ENCODE assay signal across 25 cellular contexts in genomic region chr1:2810281-2810680, GRCh38. TPM values are rescaled to one million over a fixed set of nuclear protein-coding genes. Genes with fewer than 3 reads are reported as not detected.
DNase-seq lines count a peak whose midpoint lies in the region; ATAC-seq, FAIRE-seq and TF ChIP-seq lines count a peak whose summit lies in the region.
"Had no signal": no experiment of that assay in that cellular context is flagged by ENCODE, and none has a peak within 500 bp of the region (broad histone marks: within the 10 kb centered on the region; RNA-seq: fewer than 3 reads in every experiment).

No MANE protein-coding gene starts in this region.

- no peaks in the 10 kb centered on the region for H3K79me2 ChIP-seq in HepG2 (ENCODE audit: insufficient read depth, low read length)

- no peak overlapping the region for H3K4ac ChIP-seq in mesenchymal stem cell (ENCODE audit: low read depth in 1 of 2, low read length in 2 of 2)

- H3K4me1 Mint-ChIP-seq in activated CD8-positive, alpha-beta T cell treated with anti-CD3 and anti-CD28 coated beads for 36 hours (ENCODE audit: low read depth), result no peaks in the 10 kb centered on the region
- H3K4me1 Mint-ChIP-seq: CD14-positive monocyte; CD4-positive, alpha-beta memory T cell; CD4-positive, CD25-positive, alpha-beta regulatory T cell; CD8-positive, alpha-beta memory T cell had no signal

- H3K18ac ChIP-seq in mesenchymal stem cell (ENCODE audit: low read depth in 1 of 2, low read length in 2 of 2), result no peak overlapping the region

- H3K4me2 ChIP-seq in HepG2 (ENCODE audit: low read depth, low read length) (no peak overlapping the region), mesenchymal stem cell (ENCODE audit: low read length, poor library complexity, severe bottlenecking) (no peak overlapping the region)

- no peaks in the 10 kb centered on the region for H3K36me3 ChIP-seq in HepG2 (replicated peaks in 1 of 2; ENCODE audit: control insufficient read depth in 1 of 2, insufficient read depth in 2 of 2, low read length in 2 of 2)
- H3K36me3 ChIP-seq in right lobe of liver, result no peaks in the 10 kb centered on the region
- no peaks in the 10 kb centered on the region for H3K36me3 ChIP-seq in mesenchymal stem cell (ENCODE audit: control insufficient read depth in 1 of 2, insufficient read depth in 2 of 2, low read depth in 1 of 2, low read length in 2 of 2)
- H3K36me3 ChIP-seq in upper lobe of right lung, result no peaks in the 10 kb centered on the region
- H3K36me3 ChIP-seq: BE2C, BLaER1 had no signal

- no peak overlapping the region for H3K4me3 Mint-ChIP-seq in activated CD8-positive, alpha-beta T cell treated with anti-CD3 and anti-CD28 coated beads for 36 hours
- H3K4me3 Mint-ChIP-seq: CD14-positive monocyte; CD4-positive, alpha-beta memory T cell; CD4-positive, CD25-positive, alpha-beta regulatory T cell; CD8-positive, alpha-beta memory T cell had no signal

- ATAC-seq in HepG2 (no peak; the same call in 2 of the 3 replicates), right lobe of liver (no peak), upper lobe of right lung (peak; percentile 3), esophagus mucosa (no peak)
- no peak for ATAC-seq in activated CD8-positive, alpha-beta T cell treated with anti-CD3 and anti-CD28 coated beads for 36 hours

- in situ Hi-C loops in HepG2 (cut with HindIII; ENCODE audit: extremely low pct_ligation_motif_present, low pct_unique_long_range_greater_than_20kb), result no loop called here

- no peak for FAIRE-seq in HepG2 (lab: Jason Lieb, UNC)
- FAIRE-seq: A204.1, G401.6, GM12891, GM19239 had no signal

- WGBS in HepG2 (ENCODE audit: low lambda C conversion rate), result 75% methylated on average over 10 of the region's 15 CpGs
- 63% methylated on average over 2 of the region's 15 CpGs for WGBS in right lobe of liver (ENCODE audit: insufficient coverage, low coverage, low lambda C conversion rate, missing lambda C conversion rate)
- WGBS in mesenchymal stem cell, result 77% methylated on average over 15 of the region's 15 CpGs

- H2BK12ac ChIP-seq in mesenchymal stem cell (ENCODE audit: low read length in 2 of 2), result no peak overlapping the region

- peak overlapping the region; percentile 48 for H2BK15ac ChIP-seq in mesenchymal stem cell (ENCODE audit: low read depth, poor library complexity, severe bottlenecking)

- peaks cover 12 to 54% of the 10 kb centered on the region in 2 experiments; a peak in 4 of 5 replicates for H3K27me3 ChIP-seq in HepG2 (ENCODE audit: control insufficient read depth in 1 of 2, insufficient read depth in 2 of 2, low read length in 2 of 2)
- no peaks in the 10 kb centered on the region for H3K27me3 ChIP-seq in right lobe of liver
- peaks cover 0 to 5% of the 10 kb centered on the region in 2 experiments for H3K27me3 ChIP-seq in mesenchymal stem cell (ENCODE audit: control insufficient read depth in 1 of 2, insufficient read depth in 1 of 2, low read length in 2 of 2)
- peaks cover 11% of the 10 kb centered on the region for H3K27me3 ChIP-seq in upper lobe of right lung
- H3K27me3 ChIP-seq: BLaER1 had no signal

- no peak overlapping the region for H2AK5ac ChIP-seq in mesenchymal stem cell (ENCODE audit: low read length, severe bottlenecking)

- no peak for DNase-seq in HepG2 (ENCODE audit: low spot score)
- DNase-seq in right lobe of liver, result no peak
- DNase-seq in mesenchymal stem cell, result no peak
- no peak for DNase-seq in upper lobe of right lung
- DNase-seq in activated CD8-positive, alpha-beta T cell treated with anti-CD3 and anti-CD28 coated beads for 36 hours, result no peak
- DNase-seq: 8988T; ACHN; BE2C; C1 segment of cervical spinal cord; CD4-positive, alpha-beta memory T cell; CD4-positive, CD25-positive, alpha-beta regulatory T cell; CD8-positive, alpha-beta memory T cell; COR-L47; DMS 273 treated with DMSO at 0.1 percent for 48 hours; DMS153; DMS53; DMS79 treated with DMSO at 0.1 percent for 48 hours; GF-D8 had no signal

- CTCF ChIA-PET in HepG2 (lab: Yijun Ruan, JAX; ENCODE audit: low intra/inter-chr PET ratio, low total read pairs), result no interaction called here
- CTCF ChIA-PET in activated CD8-positive, alpha-beta T cell treated with anti-CD3 and anti-CD28 coated beads for 36 hours (lab: Charles Lee), result no interaction called here

- H3K27me3 Mint-ChIP-seq in activated CD8-positive, alpha-beta T cell treated with anti-CD3 and anti-CD28 coated beads for 36 hours, result peaks cover 2% of the 10 kb centered on the region
- H3K27me3 Mint-ChIP-seq: CD4-positive, CD25-positive, alpha-beta regulatory T cell had no signal

- H3K27ac ChIP-seq in HepG2 (ENCODE audit: extremely low read length, insufficient read depth, low read length), result no peak overlapping the region
- no peak overlapping the region for H3K27ac ChIP-seq in right lobe of liver
- no peak overlapping the region for H3K27ac ChIP-seq in mesenchymal stem cell (ENCODE audit: low read length, poor library complexity, severe bottlenecking)
- H3K27ac ChIP-seq in upper lobe of right lung, result no peak overlapping the region

- H3K79me1 ChIP-seq in mesenchymal stem cell (replicated peaks; ENCODE audit: low read length, poor library complexity, severe bottlenecking), result no peaks in the 10 kb centered on the region

- H2AFZ ChIP-seq in HepG2 (ENCODE audit: low read length), result no peak overlapping the region
- H2AFZ ChIP-seq in mesenchymal stem cell (ENCODE audit: low read depth, low read length), result no peak overlapping the region

- no peaks in the 10 kb centered on the region; the same call in 1 of the 2 replicates for H3K9me3 ChIP-seq in HepG2 (ENCODE audit: low read length)
- no peaks in the 10 kb centered on the region for H3K9me3 ChIP-seq in right lobe of liver
- no peaks in the 10 kb centered on the region for H3K9me3 ChIP-seq in mesenchymal stem cell (ENCODE audit: control insufficient read depth, low read length)
- no peaks in the 10 kb centered on the region for H3K9me3 ChIP-seq in upper lobe of right lung
- H3K9me3 ChIP-seq: BE2C had no signal

- H3K9me3 Mint-ChIP-seq in activated CD8-positive, alpha-beta T cell treated with anti-CD3 and anti-CD28 coated beads for 36 hours, result no peaks in the 10 kb centered on the region
- H3K9me3 Mint-ChIP-seq: CD8-positive, alpha-beta memory T cell had no signal

- no peak for TF ChIP-seq CTCF in HepG2 (CRISPR knock-in tag; IDR thresholded peaks at IDR 0.05)
- no peak for TF ChIP-seq CTCF in right lobe of liver (IDR thresholded peaks at IDR 0.05)
- TF ChIP-seq CTCF in upper lobe of right lung (IDR thresholded peaks at IDR 0.05), result no peak
- no peak for TF ChIP-seq CTCF in activated CD8-positive, alpha-beta T cell treated with anti-CD3 and anti-CD28 coated beads for 36 hours (IDR thresholded peaks at IDR 0.05)

- peak overlapping the region; percentile 12 for H4K91ac ChIP-seq in mesenchymal stem cell (ENCODE audit: low read length)

- POLR2A ChIA-PET in HepG2 (lab: Yijun Ruan, JAX), result no interaction called here
- POLR2A ChIA-PET in activated CD8-positive, alpha-beta T cell treated with anti-CD3 and anti-CD28 coated beads for 36 hours (lab: Charles Lee), result no interaction called here

- H3K14ac ChIP-seq in mesenchymal stem cell (ENCODE audit: low read length in 2 of 2), result no peak overlapping the region

- no peak overlapping the region for H2BK120ac ChIP-seq in mesenchymal stem cell (ENCODE audit: low read depth, low read length)

- H3K36me3 Mint-ChIP-seq in activated CD8-positive, alpha-beta T cell treated with anti-CD3 and anti-CD28 coated beads for 36 hours (ENCODE audit: low read depth), result no peaks in the 10 kb centered on the region
- H3K36me3 Mint-ChIP-seq: CD14-positive monocyte; CD4-positive, alpha-beta memory T cell; CD4-positive, CD25-positive, alpha-beta regulatory T cell; CD8-positive, alpha-beta memory T cell had no signal

- H3K27ac Mint-ChIP-seq in activated CD8-positive, alpha-beta T cell treated with anti-CD3 and anti-CD28 coated beads for 36 hours, result no peak overlapping the region
- H3K27ac Mint-ChIP-seq: CD14-positive monocyte; CD4-positive, alpha-beta memory T cell; CD4-positive, CD25-positive, alpha-beta regulatory T cell; CD8-positive, alpha-beta memory T cell had no signal

- TF ChIP-seq EP300 in HepG2 (IDR thresholded peaks at IDR 0.05; ENCODE audit: low read depth in 2 of 2, low read length in 2 of 2) (no peak), HepG2 (CRISPR knock-in tag; IDR thresholded peaks at IDR 0.05; ENCODE audit: borderline replicate concordance) (no peak)

- no peak overlapping the region for H4K8ac ChIP-seq in mesenchymal stem cell (ENCODE audit: low read length)

- no TSS peak for BruUV-seq in HepG2 (replicated peaks; lab: Mats Ljungman, UMichigan)

- H4K20me1 ChIP-seq in HepG2 (ENCODE audit: insufficient read depth, low read length), result no peaks in the 10 kb centered on the region
- H4K20me1 ChIP-seq: BLaER1 had no signal

- peaks cover 17% of the 10 kb centered on the region for H3K4me1 ChIP-seq in HepG2 (ENCODE audit: insufficient read depth, low read length)
- H3K4me1 ChIP-seq in right lobe of liver, result no peaks in the 10 kb centered on the region
- H3K4me1 ChIP-seq in mesenchymal stem cell (ENCODE audit: control insufficient read depth, insufficient read depth, low read depth, low read length), result no peaks in the 10 kb centered on the region
- H3K4me1 ChIP-seq in upper lobe of right lung, result no peaks in the 10 kb centered on the region
- H3K4me1 ChIP-seq: BE2C had no signal

- H2BK5ac ChIP-seq in mesenchymal stem cell (ENCODE audit: low read depth, low read length, poor library complexity, severe bottlenecking), result no peak overlapping the region

- TF ChIP-seq POLR2A in HepG2 (IDR thresholded peaks at IDR 0.05; ENCODE audit: insufficient read depth in 1 of 2, low read depth in 2 of 2, low read length in 2 of 2), result no peak
- TF ChIP-seq POLR2A in right lobe of liver (IDR thresholded peaks at IDR 0.05), result no peak

- intact Hi-C loops in HepG2 (cut with micrococcal nuclease; ENCODE audit: unreplicated experiment) (no loop called here), right lobe of liver (cut with DNase I) (no loop called here), upper lobe of right lung (cut with DNase I) (no loop called here)
- intact Hi-C loops in activated CD8-positive, alpha-beta T cell treated with anti-CD3 and anti-CD28 coated beads for 36 hours (cut with micrococcal nuclease), result no loop called here

- TF ChIP-seq RAD21 in HepG2 (CRISPR knock-in tag; IDR thresholded peaks at IDR 0.05), result no peak

- H3K9ac ChIP-seq in HepG2 (ENCODE audit: insufficient read depth, low read depth, low read length) (no peak overlapping the region), mesenchymal stem cell (ENCODE audit: low read length) (no peak overlapping the region)

- H3K23ac ChIP-seq in mesenchymal stem cell (ENCODE audit: low read length in 2 of 2), result no peak overlapping the region

- H3K4me3 ChIP-seq in HepG2 (replicated peaks in 1 of 3; ENCODE audit: insufficient read depth in 1 of 3, low read depth in 2 of 3, low read length in 3 of 3) (no peak overlapping the region), right lobe of liver (no peak overlapping the region), mesenchymal stem cell (ENCODE audit: insufficient read depth in 1 of 2, low read depth in 1 of 2, low read length in 2 of 2) (no peak overlapping the region), upper lobe of right lung (no peak overlapping the region)
- H3K4me3 ChIP-seq: BLaER1 had no signal

RNA-seq across cellular contexts. Expression of gene TTC34, which starts 8.8 kb away (rescaled TPM):
- total RNA-seq in HepG2 (2016; rRNA removed; fragmentation: Illumina TruSeq; extraction: Trizol) (0.07 TPM in 1 of 2 replicates, not detected in the other), right lobe of liver (under 1 TPM in 5 of 6 experiments, not detected in 1; 0.06 to 0.23 (median 0.18) TPM), upper lobe of right lung (1.3 TPM), esophagus mucosa (0.08 TPM)
- not detected in 2 replicates for total RNA-seq in HepG2 (2016; cell fraction: cytosol; rRNA removed; fragmentation: Illumina TruSeq; extraction: Trizol; ENCODE audit: low read depth)
- total RNA-seq in HepG2 (2016; cell fraction: insoluble cytoplasmic fraction; rRNA removed; fragmentation: Illumina TruSeq; extraction: Trizol), result 0.09 TPM in 1 of 2 replicates, not detected in the other
- 0.03 TPM in 1 of 2 replicates, not detected in the other for total RNA-seq in HepG2 (2016; cell fraction: membrane; rRNA removed; fragmentation: Illumina TruSeq; extraction: Trizol)
- total RNA-seq in HepG2 (2016; cell fraction: nucleus; rRNA removed; fragmentation: Illumina TruSeq; extraction: Trizol), result 0.22 and 0.31 TPM in 2 replicates
- 0.11 and 0.13 TPM in 2 replicates for polyA plus RNA-seq in HepG2 (2011; rRNA removed)
- 0.01 and 0.03 TPM in 2 replicates for polyA plus RNA-seq in HepG2 (2011; cell fraction: cytosol; rRNA removed)
- polyA plus RNA-seq in HepG2 (2011; cell fraction: nucleus; rRNA removed), result 1.1 and 1.5 TPM in 2 replicates
- polyA plus RNA-seq in HepG2 (2012), result 0.08 and 0.16 TPM in 2 replicates
- 0.01 TPM in 1 of 2 replicates, not detected in the other for polyA plus RNA-seq in HepG2 (2016; cell fraction: cytosol; fragmentation: Illumina TruSeq; extraction: Trizol; ENCODE audit: low read depth)
- 0.03 and 0.05 TPM in 2 replicates for polyA plus RNA-seq in HepG2 (2016; cell fraction: insoluble cytoplasmic fraction; fragmentation: Illumina TruSeq; extraction: Trizol; ENCODE audit: low read depth)
- polyA plus RNA-seq in HepG2 (2016; cell fraction: membrane; fragmentation: Illumina TruSeq; extraction: Trizol; ENCODE audit: low read depth), result 0.03 TPM in 1 of 2 replicates, not detected in the other
- polyA plus RNA-seq in HepG2 (2016; cell fraction: nucleus; fragmentation: Illumina TruSeq; extraction: Trizol; ENCODE audit: insufficient read depth, low read depth), result 0.33 and 0.36 TPM in 2 replicates
- polyA minus RNA-seq in HepG2 (2011; rRNA and poly(A)+ RNA removed; ENCODE audit: low replicate concordance), result 0.84 and 0.87 TPM in 2 replicates
- 0.09 and 0.10 TPM in 2 replicates for polyA minus RNA-seq in HepG2 (2011; cell fraction: cytosol; rRNA and poly(A)+ RNA removed)
- polyA minus RNA-seq in HepG2 (2011; cell fraction: nucleus; rRNA and poly(A)+ RNA removed), result 1.7 and 2.5 TPM in 2 replicates
- polyA plus RNA-seq in mesenchymal stem cell (2013, experiment 1 of 2), result 0.06 TPM
- 0.08 TPM for polyA plus RNA-seq in mesenchymal stem cell (2013, experiment 2 of 2)
- under 1 TPM; 0.79 to 0.81 TPM for total RNA-seq in activated CD8-positive, alpha-beta T cell treated with anti-CD3 and anti-CD28 coated beads for 36 hours
